ENCODE assay signal across 2 cellular contexts in the genomic region with DNA sequence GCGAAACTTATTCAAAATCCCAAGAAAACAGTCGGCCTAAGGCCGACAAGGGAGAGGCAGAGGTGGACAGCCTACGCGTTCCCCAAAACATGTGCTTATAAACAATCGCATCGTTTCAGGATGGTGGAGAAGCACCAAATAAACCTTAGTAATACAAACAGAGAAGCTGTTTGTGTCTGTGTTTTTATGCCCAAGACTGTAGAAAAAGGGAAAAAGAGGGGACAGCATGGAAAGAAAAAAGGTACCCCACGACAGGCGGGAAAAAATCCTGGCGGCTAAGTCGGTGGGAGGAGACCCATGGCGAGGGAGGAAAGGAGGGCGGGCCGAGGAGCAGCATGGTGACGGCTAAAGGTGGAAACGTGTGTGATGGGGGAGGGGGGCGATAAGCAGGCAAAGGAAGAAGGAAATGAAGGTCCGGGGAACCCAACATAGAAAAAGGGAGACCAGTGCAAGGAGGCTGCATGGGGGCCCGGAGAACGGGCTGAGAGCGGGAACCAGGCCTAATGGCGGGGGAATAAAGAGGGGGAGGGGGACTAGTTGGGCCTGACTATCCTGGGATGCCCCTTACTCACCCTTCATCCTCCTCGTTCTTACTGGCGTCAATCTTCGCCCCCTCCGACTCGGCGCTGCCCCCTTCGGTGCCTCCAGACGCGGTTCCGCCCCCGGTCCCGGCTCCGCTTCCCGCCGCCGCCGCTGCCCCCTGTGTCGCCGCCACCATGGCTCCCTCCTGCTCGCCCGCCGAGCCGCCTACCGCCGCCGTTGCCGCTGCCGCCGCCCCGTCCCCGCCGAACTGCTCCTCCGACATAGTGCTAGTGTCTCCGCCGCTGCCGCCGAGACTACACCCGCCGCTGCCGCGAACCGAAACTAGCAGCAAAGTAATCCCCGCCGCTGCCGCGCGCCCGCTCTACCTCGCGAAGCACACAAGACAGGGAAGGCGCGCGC.
TF ChIP-seq lines count a peak whose summit lies in the region.

No MANE protein-coding gene starts in this region.

TF ChIP-seq in HEK293, 187 proteins besides CTCF, POLR2A, EP300 and RAD21 (continued from another document and continues in another):
- TF ChIP-seq, protein P1, sequence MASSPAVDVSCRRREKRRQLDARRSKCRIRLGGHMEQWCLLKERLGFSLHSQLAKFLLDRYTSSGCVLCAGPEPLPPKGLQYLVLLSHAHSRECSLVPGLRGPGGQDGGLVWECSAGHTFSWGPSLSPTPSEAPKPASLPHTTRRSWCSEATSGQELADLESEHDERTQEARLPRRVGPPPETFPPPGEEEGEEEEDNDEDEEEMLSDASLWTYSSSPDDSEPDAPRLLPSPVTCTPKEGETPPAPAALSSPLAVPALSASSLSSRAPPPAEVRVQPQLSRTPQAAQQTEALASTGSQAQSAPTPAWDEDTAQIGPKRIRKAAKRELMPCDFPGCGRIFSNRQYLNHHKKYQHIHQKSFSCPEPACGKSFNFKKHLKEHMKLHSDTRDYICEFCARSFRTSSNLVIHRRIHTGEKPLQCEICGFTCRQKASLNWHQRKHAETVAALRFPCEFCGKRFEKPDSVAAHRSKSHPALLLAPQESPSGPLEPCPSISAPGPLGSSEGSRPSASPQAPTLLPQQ (tag by site-specific recombination; IDR thresholded peaks at IDR 0.05): peak; percentile 57
- TF ChIP-seq ZNF324 (tag by site-specific recombination; IDR thresholded peaks at IDR 0.05) (0 out of 2 replicates have a peak, but pooled peaks have one; percentile 19), ZNF76 (tag by site-specific recombination; IDR thresholded peaks at IDR 0.05; ENCODE audit: borderline replicate concordance, low read depth) (no peak), ZNF544 (tag by site-specific recombination; IDR thresholded peaks at IDR 0.05) (no peak), ZNF561 (tag by site-specific recombination; IDR thresholded peaks at IDR 0.05; ENCODE audit: borderline replicate concordance) (no peak; the same call in 1 of the 2 replicates)
- TF ChIP-seq, protein P2, sequence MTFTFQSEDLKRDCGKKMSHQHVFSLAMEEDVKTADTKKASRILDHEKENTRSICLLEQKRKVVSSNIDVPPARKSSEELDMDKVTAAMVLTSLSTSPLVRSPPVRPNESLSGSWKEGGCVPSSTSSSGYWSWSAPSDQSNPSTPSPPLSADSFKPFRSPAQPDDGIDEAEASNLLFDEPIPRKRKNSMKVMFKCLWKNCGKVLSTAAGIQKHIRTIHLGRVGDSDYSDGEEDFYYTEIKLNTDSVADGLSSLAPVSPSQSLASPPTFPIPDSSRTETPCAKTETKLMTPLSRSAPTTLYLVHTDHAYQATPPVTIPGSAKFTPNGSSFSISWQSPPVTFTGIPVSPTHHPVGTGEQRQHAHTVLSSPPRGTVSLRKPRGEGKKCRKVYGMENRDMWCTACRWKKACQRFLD (tag by site-specific recombination; IDR thresholded peaks at IDR 0.05): no peak
- TF ChIP-seq, protein P3, sequence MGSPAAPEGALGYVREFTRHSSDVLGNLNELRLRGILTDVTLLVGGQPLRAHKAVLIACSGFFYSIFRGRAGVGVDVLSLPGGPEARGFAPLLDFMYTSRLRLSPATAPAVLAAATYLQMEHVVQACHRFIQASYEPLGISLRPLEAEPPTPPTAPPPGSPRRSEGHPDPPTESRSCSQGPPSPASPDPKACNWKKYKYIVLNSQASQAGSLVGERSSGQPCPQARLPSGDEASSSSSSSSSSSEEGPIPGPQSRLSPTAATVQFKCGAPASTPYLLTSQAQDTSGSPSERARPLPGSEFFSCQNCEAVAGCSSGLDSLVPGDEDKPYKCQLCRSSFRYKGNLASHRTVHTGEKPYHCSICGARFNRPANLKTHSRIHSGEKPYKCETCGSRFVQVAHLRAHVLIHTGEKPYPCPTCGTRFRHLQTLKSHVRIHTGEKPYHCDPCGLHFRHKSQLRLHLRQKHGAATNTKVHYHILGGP (tag by site-specific recombination; IDR thresholded peaks at IDR 0.05): no peak
- TF ChIP-seq, protein P4, sequence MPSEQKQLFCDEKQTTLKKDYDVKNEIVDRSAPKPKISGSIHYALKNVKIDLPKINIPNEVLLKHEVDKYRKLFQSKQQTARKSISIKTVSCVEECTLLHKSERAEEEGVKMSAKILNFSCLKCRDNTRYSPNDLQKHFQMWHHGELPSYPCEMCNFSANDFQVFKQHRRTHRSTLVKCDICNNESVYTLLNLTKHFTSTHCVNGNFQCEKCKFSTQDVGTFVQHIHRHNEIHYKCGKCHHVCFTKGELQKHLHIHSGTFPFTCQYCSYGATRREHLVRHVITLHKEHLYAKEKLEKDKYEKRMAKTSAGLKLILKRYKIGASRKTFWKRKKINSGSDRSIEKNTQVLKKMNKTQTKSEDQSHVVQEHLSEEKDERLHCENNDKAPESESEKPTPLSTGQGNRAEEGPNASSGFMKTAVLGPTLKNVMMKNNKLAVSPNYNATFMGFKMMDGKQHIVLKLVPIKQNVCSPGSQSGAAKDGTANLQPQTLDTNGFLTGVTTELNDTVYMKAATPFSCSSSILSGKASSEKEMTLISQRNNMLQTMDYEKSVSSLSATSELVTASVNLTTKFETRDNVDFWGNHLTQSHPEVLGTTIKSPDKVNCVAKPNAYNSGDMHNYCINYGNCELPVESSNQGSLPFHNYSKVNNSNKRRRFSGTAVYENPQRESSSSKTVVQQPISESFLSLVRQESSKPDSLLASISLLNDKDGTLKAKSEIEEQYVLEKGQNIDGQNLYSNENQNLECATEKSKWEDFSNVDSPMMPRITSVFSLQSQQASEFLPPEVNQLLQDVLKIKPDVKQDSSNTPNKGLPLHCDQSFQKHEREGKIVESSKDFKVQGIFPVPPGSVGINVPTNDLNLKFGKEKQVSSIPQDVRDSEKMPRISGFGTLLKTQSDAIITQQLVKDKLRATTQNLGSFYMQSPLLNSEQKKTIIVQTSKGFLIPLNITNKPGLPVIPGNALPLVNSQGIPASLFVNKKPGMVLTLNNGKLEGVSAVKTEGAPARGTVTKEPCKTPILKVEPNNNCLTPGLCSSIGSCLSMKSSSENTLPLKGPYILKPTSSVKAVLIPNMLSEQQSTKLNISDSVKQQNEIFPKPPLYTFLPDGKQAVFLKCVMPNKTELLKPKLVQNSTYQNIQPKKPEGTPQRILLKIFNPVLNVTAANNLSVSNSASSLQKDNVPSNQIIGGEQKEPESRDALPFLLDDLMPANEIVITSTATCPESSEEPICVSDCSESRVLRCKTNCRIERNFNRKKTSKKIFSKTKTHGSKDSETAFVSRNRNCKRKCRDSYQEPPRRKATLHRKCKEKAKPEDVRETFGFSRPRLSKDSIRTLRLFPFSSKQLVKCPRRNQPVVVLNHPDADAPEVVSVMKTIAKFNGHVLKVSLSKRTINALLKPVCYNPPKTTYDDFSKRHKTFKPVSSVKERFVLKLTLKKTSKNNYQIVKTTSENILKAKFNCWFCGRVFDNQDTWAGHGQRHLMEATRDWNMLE (tag by site-specific recombination; conservative IDR thresholded peaks at IDR 0.05; ENCODE audit: low read depth): no peak
- TF ChIP-seq, protein P5, sequence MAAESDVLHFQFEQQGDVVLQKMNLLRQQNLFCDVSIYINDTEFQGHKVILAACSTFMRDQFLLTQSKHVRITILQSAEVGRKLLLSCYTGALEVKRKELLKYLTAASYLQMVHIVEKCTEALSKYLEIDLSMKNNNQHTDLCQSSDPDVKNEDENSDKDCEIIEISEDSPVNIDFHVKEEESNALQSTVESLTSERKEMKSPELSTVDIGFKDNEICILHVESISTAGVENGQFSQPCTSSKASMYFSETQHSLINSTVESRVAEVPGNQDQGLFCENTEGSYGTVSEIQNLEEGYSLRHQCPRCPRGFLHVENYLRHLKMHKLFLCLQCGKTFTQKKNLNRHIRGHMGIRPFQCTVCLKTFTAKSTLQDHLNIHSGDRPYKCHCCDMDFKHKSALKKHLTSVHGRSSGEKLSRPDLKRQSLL (tag by site-specific recombination; IDR thresholded peaks at IDR 0.05): no peak
- TF ChIP-seq, protein P6, sequence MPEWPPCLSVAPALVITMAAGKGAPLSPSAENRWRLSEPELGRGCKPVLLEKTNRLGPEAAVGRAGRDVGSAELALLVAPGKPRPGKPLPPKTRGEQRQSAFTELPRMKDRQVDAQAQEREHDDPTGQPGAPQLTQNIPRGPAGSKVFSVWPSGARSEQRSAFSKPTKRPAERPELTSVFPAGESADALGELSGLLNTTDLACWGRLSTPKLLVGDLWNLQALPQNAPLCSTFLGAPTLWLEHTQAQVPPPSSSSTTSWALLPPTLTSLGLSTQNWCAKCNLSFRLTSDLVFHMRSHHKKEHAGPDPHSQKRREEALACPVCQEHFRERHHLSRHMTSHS (tag by site-specific recombination; IDR thresholded peaks at IDR 0.05): no peak

TF ChIP-seq in SK-N-SH treated with all-trans-retinoic acid at 6 μM for 48 hours, 23 proteins besides CTCF, POLR2A, EP300 and RAD21 (continued from another document):
- TF ChIP-seq CSDC2 (CRISPR knock-in tag; IDR thresholded peaks at IDR 0.05) (no peak), ISL1 (CRISPR knock-in tag; IDR thresholded peaks at IDR 0.05) (no peak), ARNTL (CRISPR knock-in tag; IDR thresholded peaks at IDR 0.05; ENCODE audit: borderline replicate concordance, low read depth) (no peak), ZNF565 (CRISPR knock-in tag; conservative IDR thresholded peaks at IDR 0.05; ENCODE audit: low read depth) (no peak), ZFP30 (CRISPR knock-in tag; IDR thresholded peaks at IDR 0.05) (no peak)
